In the genomic region with DNA sequence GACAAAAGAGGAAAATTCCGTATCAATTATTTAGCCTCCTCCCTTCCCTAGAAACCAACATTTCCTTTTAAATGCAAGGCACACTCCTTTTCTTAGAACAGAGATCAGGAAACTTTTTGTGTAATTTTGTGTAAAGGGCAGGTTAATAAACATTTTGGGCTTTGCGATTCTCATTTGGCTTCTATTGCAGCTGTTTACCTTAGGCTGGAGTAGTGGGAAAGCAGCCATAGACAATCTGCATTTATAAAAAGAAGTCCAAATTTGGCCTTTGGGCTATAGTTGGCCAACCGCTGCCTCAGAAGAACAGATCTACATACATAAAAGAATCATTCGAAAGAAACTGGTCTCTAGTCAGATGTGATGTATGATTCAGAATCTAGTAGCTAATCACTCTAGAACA, we compare ENCODE assay signal across 25 cellular contexts.
"Had no signal": no experiment of that assay in that cellular context is flagged by ENCODE, and none has a peak within 500 bp of the region (broad histone marks: within the 10 kb centered on the region; RNA-seq: fewer than 3 reads in every experiment).

No MANE protein-coding gene starts in this region.

- H3K27ac Mint-ChIP-seq: mesothelial cell of epicardium; naive B cell; natural killer cell; nephron progenitor cell; neural progenitor cell; progenitor cell of endocrine pancreas; stimulated activated memory B cell treated with anti-CD40 and anti-IgM and Interleukin-4, amounts not matched to agents 10 μg/mL and 1 μg/mL and 100 μg/mL, for 72 hours; type B pancreatic cell had no signal

- H3K27ac ChIP-seq: left ventricle myocardium inferior, neural progenitor cell, ovary, right atrium auricular region, tibial nerve, uterus had no signal

- H3K27me3 ChIP-seq: neural progenitor cell, ovary, right atrium auricular region, right lobe of liver, tibial nerve, uterus had no signal

- ATAC-seq: natural killer cell; stimulated activated memory B cell treated with anti-CD40 and anti-IgM and Interleukin-4, amounts not matched to agents 10 μg/mL and 1 μg/mL and 100 μg/mL, for 72 hours; stimulated activated naive CD8-positive, alpha-beta T cell treated with anti-CD3 and anti-CD28 coated beads, Interleukin-15, amount 100 ng/mL, for 72 hours had no signal

- H3K4me3 ChIP-seq: left ventricle myocardium inferior, lung, neural progenitor cell, ovary, right atrium auricular region, right lobe of liver, smooth muscle cell, tibial nerve, uterus had no signal

- H3K4me1 Mint-ChIP-seq: mesothelial cell of epicardium; naive B cell; natural killer cell; nephron progenitor cell; neural progenitor cell; stimulated activated memory B cell treated with anti-CD40 and anti-IgM and Interleukin-4, amounts not matched to agents 10 μg/mL and 1 μg/mL and 100 μg/mL, for 72 hours had no signal

- H3K36me3 ChIP-seq: ovary, uterus had no signal

- H3K27me3 Mint-ChIP-seq: naive B cell; progenitor cell of endocrine pancreas; stimulated activated memory B cell treated with anti-CD40 and anti-IgM and Interleukin-4, amounts not matched to agents 10 μg/mL and 1 μg/mL and 100 μg/mL, for 72 hours; stimulated activated naive CD8-positive, alpha-beta T cell treated with anti-CD3 and anti-CD28 coated beads, Interleukin-15, amount 100 ng/mL, for 72 hours; type B pancreatic cell had no signal

- H3K4me3 Mint-ChIP-seq: mesothelial cell of epicardium; naive B cell; natural killer cell; nephron progenitor cell; neural progenitor cell; stimulated activated memory B cell treated with anti-CD40 and anti-IgM and Interleukin-4, amounts not matched to agents 10 μg/mL and 1 μg/mL and 100 μg/mL, for 72 hours; stimulated activated naive CD8-positive, alpha-beta T cell treated with anti-CD3 and anti-CD28 coated beads, Interleukin-15, amount 100 ng/mL, for 72 hours; type B pancreatic cell had no signal

- H3K4me2 ChIP-seq: neural progenitor cell, smooth muscle cell had no signal

- DNase-seq: islet precursor cell; left ventricle myocardium inferior; mesendoderm; naive B cell; natural killer cell; nephron progenitor cell; ovary; right lobe of liver; stimulated activated CD4-positive, alpha-beta T cell treated with anti-CD3 and anti-CD28 coated beads, Interleukin-1b, Interleukin-23, amount 100 ng/mL, for 48 hours; stimulated activated CD4-positive, alpha-beta T cell treated with anti-CD3 and anti-CD28 coated beads, Interleukin-2, amount 100 ng/mL, for 48 hours; stimulated activated CD4-positive, alpha-beta T cell treated with anti-CD3 and anti-CD28 coated beads, Interleukin-4, amount 100 ng/mL, for 4 hours; stimulated activated CD8-positive, alpha-beta memory T cell treated with anti-CD3 and anti-CD28 coated beads, Interleukin-4, amount 100 ng/mL, for 48 hours; stimulated activated naive CD4-positive, alpha-beta T cell treated with Interleukin-2 at 50 U/mL for 16 hours; stimulated activated naive CD8-positive, alpha-beta T cell treated with anti-CD3 and anti-CD28 coated beads, Interleukin-15, amount 100 ng/mL, for 72 hours; substantia nigra; uterus had no signal

- H3K4me1 ChIP-seq: left ventricle myocardium inferior, neural progenitor cell, right atrium auricular region, tibial nerve, uterus had no signal

- H3K9me3 ChIP-seq: uterus had no signal

- H3K9ac ChIP-seq: neural progenitor cell had no signal
